Comparison of ENCODE assay signal across 1 cellular context in genomic region chr2:208265807-208266640, GRCh38.
TF ChIP-seq lines count a peak whose summit lies in the region.

A gene with protein sequence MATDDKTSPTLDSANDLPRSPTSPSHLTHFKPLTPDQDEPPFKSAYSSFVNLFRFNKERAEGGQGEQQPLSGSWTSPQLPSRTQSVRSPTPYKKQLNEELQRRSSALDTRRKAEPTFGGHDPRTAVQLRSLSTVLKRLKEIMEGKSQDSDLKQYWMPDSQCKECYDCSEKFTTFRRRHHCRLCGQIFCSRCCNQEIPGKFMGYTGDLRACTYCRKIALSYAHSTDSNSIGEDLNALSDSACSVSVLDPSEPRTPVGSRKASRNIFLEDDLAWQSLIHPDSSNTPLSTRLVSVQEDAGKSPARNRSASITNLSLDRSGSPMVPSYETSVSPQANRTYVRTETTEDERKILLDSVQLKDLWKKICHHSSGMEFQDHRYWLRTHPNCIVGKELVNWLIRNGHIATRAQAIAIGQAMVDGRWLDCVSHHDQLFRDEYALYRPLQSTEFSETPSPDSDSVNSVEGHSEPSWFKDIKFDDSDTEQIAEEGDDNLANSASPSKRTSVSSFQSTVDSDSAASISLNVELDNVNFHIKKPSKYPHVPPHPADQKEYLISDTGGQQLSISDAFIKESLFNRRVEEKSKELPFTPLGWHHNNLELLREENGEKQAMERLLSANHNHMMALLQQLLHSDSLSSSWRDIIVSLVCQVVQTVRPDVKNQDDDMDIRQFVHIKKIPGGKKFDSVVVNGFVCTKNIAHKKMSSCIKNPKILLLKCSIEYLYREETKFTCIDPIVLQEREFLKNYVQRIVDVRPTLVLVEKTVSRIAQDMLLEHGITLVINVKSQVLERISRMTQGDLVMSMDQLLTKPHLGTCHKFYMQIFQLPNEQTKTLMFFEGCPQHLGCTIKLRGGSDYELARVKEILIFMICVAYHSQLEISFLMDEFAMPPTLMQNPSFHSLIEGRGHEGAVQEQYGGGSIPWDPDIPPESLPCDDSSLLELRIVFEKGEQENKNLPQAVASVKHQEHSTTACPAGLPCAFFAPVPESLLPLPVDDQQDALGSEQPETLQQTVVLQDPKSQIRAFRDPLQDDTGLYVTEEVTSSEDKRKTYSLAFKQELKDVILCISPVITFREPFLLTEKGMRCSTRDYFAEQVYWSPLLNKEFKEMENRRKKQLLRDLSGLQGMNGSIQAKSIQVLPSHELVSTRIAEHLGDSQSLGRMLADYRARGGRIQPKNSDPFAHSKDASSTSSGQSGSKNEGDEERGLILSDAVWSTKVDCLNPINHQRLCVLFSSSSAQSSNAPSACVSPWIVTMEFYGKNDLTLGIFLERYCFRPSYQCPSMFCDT (N-terminal part only) (plus strand): TSS chr2:208266255. CDS start chr2:208271520, 5,265 bp downstream.

TF ChIP-seq in HEK293, 187 proteins besides CTCF, POLR2A, EP300 and RAD21 (continued from another document and continues in another):
- TF ChIP-seq, protein P1, sequence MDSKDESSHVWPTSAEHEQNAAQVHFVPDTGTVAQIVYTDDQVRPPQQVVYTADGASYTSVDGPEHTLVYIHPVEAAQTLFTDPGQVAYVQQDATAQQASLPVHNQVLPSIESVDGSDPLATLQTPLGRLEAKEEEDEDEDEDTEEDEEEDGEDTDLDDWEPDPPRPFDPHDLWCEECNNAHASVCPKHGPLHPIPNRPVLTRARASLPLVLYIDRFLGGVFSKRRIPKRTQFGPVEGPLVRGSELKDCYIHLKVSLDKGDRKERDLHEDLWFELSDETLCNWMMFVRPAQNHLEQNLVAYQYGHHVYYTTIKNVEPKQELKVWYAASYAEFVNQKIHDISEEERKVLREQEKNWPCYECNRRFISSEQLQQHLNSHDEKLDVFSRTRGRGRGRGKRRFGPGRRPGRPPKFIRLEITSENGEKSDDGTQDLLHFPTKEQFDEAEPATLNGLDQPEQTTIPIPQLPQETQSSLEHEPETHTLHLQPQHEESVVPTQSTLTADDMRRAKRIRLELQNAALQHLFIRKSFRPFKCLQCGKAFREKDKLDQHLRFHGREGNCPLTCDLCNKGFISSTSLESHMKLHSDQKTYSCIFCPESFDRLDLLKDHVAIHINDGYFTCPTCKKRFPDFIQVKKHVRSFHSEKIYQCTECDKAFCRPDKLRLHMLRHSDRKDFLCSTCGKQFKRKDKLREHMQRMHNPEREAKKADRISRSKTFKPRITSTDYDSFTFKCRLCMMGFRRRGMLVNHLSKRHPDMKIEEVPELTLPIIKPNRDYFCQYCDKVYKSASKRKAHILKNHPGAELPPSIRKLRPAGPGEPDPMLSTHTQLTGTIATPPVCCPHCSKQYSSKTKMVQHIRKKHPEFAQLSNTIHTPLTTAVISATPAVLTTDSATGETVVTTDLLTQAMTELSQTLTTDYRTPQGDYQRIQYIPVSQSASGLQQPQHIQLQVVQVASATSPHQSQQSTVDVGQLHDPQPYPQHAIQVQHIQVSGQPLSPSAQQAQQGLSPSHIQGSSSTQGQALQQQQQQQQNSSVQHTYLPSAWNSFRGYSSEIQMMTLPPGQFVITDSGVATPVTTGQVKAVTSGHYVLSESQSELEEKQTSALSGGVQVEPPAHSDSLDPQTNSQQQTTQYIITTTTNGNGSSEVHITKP (tag by site-specific recombination; IDR thresholded peaks at IDR 0.05): peak; percentile 79
- TF ChIP-seq ZNF768 (tag by site-specific recombination; IDR thresholded peaks at IDR 0.05) (no peak), ZBTB48 (tag by site-specific recombination; IDR thresholded peaks at IDR 0.05) (no peak), ZNF792 (tag by site-specific recombination; IDR thresholded peaks at IDR 0.05) (no peak), ZNF488 (tag by site-specific recombination; IDR thresholded peaks at IDR 0.05) (no peak), ZNF146 (tag by site-specific recombination; IDR thresholded peaks at IDR 0.05) (no peak), ZNF776 (tag by site-specific recombination; IDR thresholded peaks at IDR 0.05; ENCODE audit: borderline replicate concordance) (no peak), ZNF239 (tag by site-specific recombination; IDR thresholded peaks at IDR 0.05) (no peak), SP3 (tag by site-specific recombination; IDR thresholded peaks at IDR 0.05) (peak; percentile 82), KLF9 (tag by site-specific recombination; IDR thresholded peaks at IDR 0.05; ENCODE audit: low read depth) (peak; percentile 30; the same call in 1 of the 2 replicates), ZNF837 (tag by site-specific recombination; IDR thresholded peaks at IDR 0.05) (no peak), ZNF560 (tag by site-specific recombination; IDR thresholded peaks at IDR 0.05; ENCODE audit: borderline replicate concordance) (no peak), ZBTB11 (tag by site-specific recombination; conservative IDR thresholded peaks at IDR 0.05; ENCODE audit: low read depth) (peak; percentile 85), ZNF561 (tag by site-specific recombination; IDR thresholded peaks at IDR 0.05; ENCODE audit: borderline replicate concordance) (peak; percentile 41; the same call in 1 of the 2 replicates), ZNF2 (tag by site-specific recombination; IDR thresholded peaks at IDR 0.05) (0 out of 2 replicates have a peak, but pooled peaks have one; percentile 12), ZNF324 (tag by site-specific recombination; IDR thresholded peaks at IDR 0.05) (no peak), ZNF548 (tag by site-specific recombination; IDR thresholded peaks at IDR 0.05) (no peak), ZFHX2 (tag by site-specific recombination; conservative IDR thresholded peaks at IDR 0.05) (no peak), BCL11B (tag by site-specific recombination; IDR thresholded peaks at IDR 0.05; ENCODE audit: low read depth) (0 out of 2 replicates have a peak, but pooled peaks have one; percentile 28), ZXDB (tag by site-specific recombination; IDR thresholded peaks at IDR 0.05) (peak; percentile 90), ZNF777 (tag by site-specific recombination; IDR thresholded peaks at IDR 0.05; ENCODE audit: borderline replicate concordance) (no peak; the same call in 1 of the 2 replicates), ZNF658 (tag by site-specific recombination; IDR thresholded peaks at IDR 0.05) (no peak), BCL11A (tag by site-specific recombination; IDR thresholded peaks at IDR 0.05; ENCODE audit: low read depth) (peak; percentile 60), ZBTB17 (tag by site-specific recombination; IDR thresholded peaks at IDR 0.05) (peak; percentile 99), ZNF514 (tag by site-specific recombination; IDR thresholded peaks at IDR 0.05) (no peak), SALL2 (tag by site-specific recombination; IDR thresholded peaks at IDR 0.05; ENCODE audit: borderline replicate concordance) (no peak), MEIS1 (CRISPR knock-in tag; IDR thresholded peaks at IDR 0.05; ENCODE audit: borderline replicate concordance) (no peak), ZNF302 (tag by site-specific recombination; IDR thresholded peaks at IDR 0.05; ENCODE audit: low read depth) (no peak)
- TF ChIP-seq, protein P2, sequence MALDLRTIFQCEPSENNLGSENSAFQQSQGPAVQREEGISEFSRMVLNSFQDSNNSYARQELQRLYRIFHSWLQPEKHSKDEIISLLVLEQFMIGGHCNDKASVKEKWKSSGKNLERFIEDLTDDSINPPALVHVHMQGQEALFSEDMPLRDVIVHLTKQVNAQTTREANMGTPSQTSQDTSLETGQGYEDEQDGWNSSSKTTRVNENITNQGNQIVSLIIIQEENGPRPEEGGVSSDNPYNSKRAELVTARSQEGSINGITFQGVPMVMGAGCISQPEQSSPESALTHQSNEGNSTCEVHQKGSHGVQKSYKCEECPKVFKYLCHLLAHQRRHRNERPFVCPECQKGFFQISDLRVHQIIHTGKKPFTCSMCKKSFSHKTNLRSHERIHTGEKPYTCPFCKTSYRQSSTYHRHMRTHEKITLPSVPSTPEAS (tag by site-specific recombination; IDR thresholded peaks at IDR 0.05): no peak
- TF ChIP-seq, protein P3, sequence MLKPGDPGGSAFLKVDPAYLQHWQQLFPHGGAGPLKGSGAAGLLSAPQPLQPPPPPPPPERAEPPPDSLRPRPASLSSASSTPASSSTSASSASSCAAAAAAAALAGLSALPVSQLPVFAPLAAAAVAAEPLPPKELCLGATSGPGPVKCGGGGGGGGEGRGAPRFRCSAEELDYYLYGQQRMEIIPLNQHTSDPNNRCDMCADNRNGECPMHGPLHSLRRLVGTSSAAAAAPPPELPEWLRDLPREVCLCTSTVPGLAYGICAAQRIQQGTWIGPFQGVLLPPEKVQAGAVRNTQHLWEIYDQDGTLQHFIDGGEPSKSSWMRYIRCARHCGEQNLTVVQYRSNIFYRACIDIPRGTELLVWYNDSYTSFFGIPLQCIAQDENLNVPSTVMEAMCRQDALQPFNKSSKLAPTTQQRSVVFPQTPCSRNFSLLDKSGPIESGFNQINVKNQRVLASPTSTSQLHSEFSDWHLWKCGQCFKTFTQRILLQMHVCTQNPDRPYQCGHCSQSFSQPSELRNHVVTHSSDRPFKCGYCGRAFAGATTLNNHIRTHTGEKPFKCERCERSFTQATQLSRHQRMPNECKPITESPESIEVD (tag by site-specific recombination; IDR thresholded peaks at IDR 0.05): no peak
- TF ChIP-seq, protein P4, sequence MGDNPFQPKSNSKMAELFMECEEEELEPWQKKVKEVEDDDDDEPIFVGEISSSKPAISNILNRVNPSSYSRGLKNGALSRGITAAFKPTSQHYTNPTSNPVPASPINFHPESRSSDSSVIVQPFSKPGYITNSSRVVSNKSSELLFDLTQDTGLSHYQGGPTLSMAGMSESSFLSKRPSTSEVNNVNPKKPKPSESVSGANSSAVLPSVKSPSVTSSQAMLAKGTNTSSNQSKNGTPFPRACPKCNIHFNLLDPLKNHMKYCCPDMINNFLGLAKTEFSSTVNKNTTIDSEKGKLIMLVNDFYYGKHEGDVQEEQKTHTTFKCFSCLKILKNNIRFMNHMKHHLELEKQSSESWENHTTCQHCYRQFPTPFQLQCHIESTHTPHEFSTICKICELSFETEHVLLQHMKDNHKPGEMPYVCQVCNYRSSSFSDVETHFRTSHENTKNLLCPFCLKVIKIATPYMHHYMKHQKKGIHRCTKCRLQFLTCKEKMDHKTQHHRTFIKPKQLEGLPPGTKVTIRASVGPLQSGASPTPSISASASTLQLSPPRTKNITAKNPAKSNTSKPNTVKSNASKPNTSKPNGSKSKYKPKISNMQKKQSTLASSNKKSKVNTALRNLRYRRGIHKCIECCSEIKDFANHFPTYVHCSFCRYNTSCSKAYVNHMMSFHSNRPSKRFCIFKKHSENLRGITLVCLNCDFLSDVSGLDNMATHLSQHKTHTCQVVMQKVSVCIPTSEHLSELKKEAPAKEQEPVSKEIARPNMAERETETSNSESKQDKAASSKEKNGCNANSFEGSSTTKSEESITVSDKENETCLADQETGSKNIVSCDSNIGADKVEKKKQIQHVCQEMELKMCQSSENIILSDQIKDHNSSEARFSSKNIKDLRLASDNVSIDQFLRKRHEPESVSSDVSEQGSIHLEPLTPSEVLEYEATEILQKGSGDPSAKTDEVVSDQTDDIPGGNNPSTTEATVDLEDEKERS (tag by site-specific recombination; IDR thresholded peaks at IDR 0.05): no peak
- TF ChIP-seq, protein P5, sequence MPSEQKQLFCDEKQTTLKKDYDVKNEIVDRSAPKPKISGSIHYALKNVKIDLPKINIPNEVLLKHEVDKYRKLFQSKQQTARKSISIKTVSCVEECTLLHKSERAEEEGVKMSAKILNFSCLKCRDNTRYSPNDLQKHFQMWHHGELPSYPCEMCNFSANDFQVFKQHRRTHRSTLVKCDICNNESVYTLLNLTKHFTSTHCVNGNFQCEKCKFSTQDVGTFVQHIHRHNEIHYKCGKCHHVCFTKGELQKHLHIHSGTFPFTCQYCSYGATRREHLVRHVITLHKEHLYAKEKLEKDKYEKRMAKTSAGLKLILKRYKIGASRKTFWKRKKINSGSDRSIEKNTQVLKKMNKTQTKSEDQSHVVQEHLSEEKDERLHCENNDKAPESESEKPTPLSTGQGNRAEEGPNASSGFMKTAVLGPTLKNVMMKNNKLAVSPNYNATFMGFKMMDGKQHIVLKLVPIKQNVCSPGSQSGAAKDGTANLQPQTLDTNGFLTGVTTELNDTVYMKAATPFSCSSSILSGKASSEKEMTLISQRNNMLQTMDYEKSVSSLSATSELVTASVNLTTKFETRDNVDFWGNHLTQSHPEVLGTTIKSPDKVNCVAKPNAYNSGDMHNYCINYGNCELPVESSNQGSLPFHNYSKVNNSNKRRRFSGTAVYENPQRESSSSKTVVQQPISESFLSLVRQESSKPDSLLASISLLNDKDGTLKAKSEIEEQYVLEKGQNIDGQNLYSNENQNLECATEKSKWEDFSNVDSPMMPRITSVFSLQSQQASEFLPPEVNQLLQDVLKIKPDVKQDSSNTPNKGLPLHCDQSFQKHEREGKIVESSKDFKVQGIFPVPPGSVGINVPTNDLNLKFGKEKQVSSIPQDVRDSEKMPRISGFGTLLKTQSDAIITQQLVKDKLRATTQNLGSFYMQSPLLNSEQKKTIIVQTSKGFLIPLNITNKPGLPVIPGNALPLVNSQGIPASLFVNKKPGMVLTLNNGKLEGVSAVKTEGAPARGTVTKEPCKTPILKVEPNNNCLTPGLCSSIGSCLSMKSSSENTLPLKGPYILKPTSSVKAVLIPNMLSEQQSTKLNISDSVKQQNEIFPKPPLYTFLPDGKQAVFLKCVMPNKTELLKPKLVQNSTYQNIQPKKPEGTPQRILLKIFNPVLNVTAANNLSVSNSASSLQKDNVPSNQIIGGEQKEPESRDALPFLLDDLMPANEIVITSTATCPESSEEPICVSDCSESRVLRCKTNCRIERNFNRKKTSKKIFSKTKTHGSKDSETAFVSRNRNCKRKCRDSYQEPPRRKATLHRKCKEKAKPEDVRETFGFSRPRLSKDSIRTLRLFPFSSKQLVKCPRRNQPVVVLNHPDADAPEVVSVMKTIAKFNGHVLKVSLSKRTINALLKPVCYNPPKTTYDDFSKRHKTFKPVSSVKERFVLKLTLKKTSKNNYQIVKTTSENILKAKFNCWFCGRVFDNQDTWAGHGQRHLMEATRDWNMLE (tag by site-specific recombination; conservative IDR thresholded peaks at IDR 0.05; ENCODE audit: low read depth): peak; percentile 73
